In the genomic region with DNA sequence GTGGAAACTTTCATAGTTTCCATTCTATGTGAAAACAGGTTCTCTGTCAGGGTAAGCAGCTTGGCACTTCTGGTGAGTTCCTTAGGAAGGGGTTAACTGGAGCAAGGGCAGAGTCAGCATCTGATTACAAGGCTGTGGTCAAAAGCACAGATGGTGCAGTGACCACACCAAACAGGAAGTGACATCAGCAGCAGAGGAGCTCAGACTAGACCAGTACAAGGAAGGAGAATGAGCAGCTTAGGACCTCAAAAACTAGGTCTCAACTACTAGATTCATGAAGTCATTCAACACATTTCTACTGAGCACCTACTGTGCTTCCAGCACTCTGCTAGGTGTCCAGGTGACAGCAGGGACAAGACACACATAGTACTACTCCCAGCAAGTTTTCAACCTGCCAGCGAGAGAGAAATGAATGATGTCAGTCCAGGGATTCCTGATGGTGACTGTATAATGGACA, we compare ENCODE assay signal across 9 cellular contexts.
DNase-seq lines count a peak whose midpoint lies in the region; ATAC-seq and TF ChIP-seq lines count a peak whose summit lies in the region.
"Had no signal": no experiment of that assay in that cellular context is flagged by ENCODE, and none has a peak within 500 bp of the region (broad histone marks: within the 10 kb centered on the region; RNA-seq: fewer than 3 reads in every experiment).

No MANE protein-coding gene starts in this region.

- ATAC-seq in HG03354 (IDR thresholded peaks at IDR 0.05; ENCODE audit: poor library complexity, severe bottlenecking, unreplicated experiment) (peak; percentile 97), HG02970 (IDR thresholded peaks at IDR 0.05; ENCODE audit: low FRiP score, unreplicated experiment) (no peak)
- peak; percentile 62 to 65 for ATAC-seq in natural killer cell treated with Interleukin-12 subunit alpha and Interleukin-12 subunit beta and Interleukin-15 and Interleukin-18, amount 100 ng/mL, for 72 hours

- H3K4me3 ChIP-seq in spleen = no peak overlapping the region

- DNase-seq in GM19240 (ENCODE audit: insufficient read length, low spot score) (peak; percentile 5), spleen (no peak)
- DNase-seq in natural killer cell treated with Interleukin-12 subunit alpha and Interleukin-12 subunit beta and Interleukin-15 and Interleukin-18, amount 100 ng/mL, for 72 hours (ENCODE audit: low spot score) = no peak
- no peak for DNase-seq in stimulated activated CD8-positive, alpha-beta memory T cell treated with anti-CD3 and anti-CD28 coated beads, Interleukin-4, amount 100 ng/mL, for 48 hours

- H3K4me1 ChIP-seq in spleen = no peaks in the 10 kb centered on the region

- H3K27ac ChIP-seq in 22Rv1 (peak overlapping the region; percentile 73), VCaP (peak overlapping the region; percentile 90), spleen (no peak overlapping the region)

- H3K36me3 ChIP-seq in spleen = no peaks in the 10 kb centered on the region

- no peaks in the 10 kb centered on the region for H3K9me3 Mint-ChIP-seq in natural killer cell treated with Interleukin-12 subunit alpha and Interleukin-12 subunit beta and Interleukin-15 and Interleukin-18, amount 100 ng/mL, for 72 hours
- H3K9me3 Mint-ChIP-seq: T-helper 1 cell treated with Interleukin-12 subunit alpha and Interleukin-12 subunit beta and Interleukin-4 antibody, amounts not matched to agents 30 μg/mL and 1 μg/mL, for 36 hours had no signal

- H3K27ac Mint-ChIP-seq in natural killer cell treated with Interleukin-12 subunit alpha and Interleukin-12 subunit beta and Interleukin-15 and Interleukin-18, amount 100 ng/mL, for 72 hours = no peak overlapping the region
- H3K27ac Mint-ChIP-seq: T-helper 1 cell treated with Interleukin-12 subunit alpha and Interleukin-12 subunit beta and Interleukin-4 antibody, amounts not matched to agents 30 μg/mL and 1 μg/mL, for 36 hours had no signal

- TF ChIP-seq POLR2A in spleen (IDR thresholded peaks at IDR 0.05) = no peak

- WGBS in spleen, 5 donors = 94 to 100% (median 100%) methylated on average over 1 of the region's 1 CpG

- no peaks in the 10 kb centered on the region for H3K9me3 ChIP-seq in spleen

- H3K27me3 Mint-ChIP-seq in natural killer cell treated with Interleukin-12 subunit alpha and Interleukin-12 subunit beta and Interleukin-15 and Interleukin-18, amount 100 ng/mL, for 72 hours = peaks cover 0 to 7% of the 10 kb centered on the region in 2 donors

- peaks cover 0 to 18% (median 8%) of the 10 kb centered on the region in 7 donors for H3K27me3 ChIP-seq in spleen (replicated peaks in 1 of 7)

- intact Hi-C loops in spleen (cut with DNase I; ENCODE audit: low total_unique reads) = no loop called here

- no peaks in the 10 kb centered on the region for H3K36me3 Mint-ChIP-seq in natural killer cell treated with Interleukin-12 subunit alpha and Interleukin-12 subunit beta and Interleukin-15 and Interleukin-18, amount 100 ng/mL, for 72 hours

- peaks cover 4 to 7% of the 10 kb centered on the region in 2 donors for H3K4me1 Mint-ChIP-seq in natural killer cell treated with Interleukin-12 subunit alpha and Interleukin-12 subunit beta and Interleukin-15 and Interleukin-18, amount 100 ng/mL, for 72 hours (ENCODE audit: low read depth in 2 of 2)

- no peak overlapping the region for H3K4me3 Mint-ChIP-seq in natural killer cell treated with Interleukin-12 subunit alpha and Interleukin-12 subunit beta and Interleukin-15 and Interleukin-18, amount 100 ng/mL, for 72 hours
- H3K4me3 Mint-ChIP-seq: T-helper 1 cell treated with Interleukin-12 subunit alpha and Interleukin-12 subunit beta and Interleukin-4 antibody, amounts not matched to agents 30 μg/mL and 1 μg/mL, for 36 hours had no signal

- TF ChIP-seq CTCF in 22Rv1 (IDR thresholded peaks at IDR 0.05) (no peak), VCaP (conservative IDR thresholded peaks at IDR 0.05) (no peak), spleen (IDR thresholded peaks at IDR 0.05 in 8 of 11, conservative IDR thresholded peaks at IDR 0.05 in 3 of 11) (no peak)

Comparison
In these comparisons a context has a peak if more than half of its experiments do, and no peak if none do; other contexts are left out.
1. H3K27ac ChIP-seq: peak in 22Rv1 (single experiment) and VCaP (single experiment); none in spleen (0 of 8).